Comparison of ENCODE assay signal across 37 cellular contexts in genomic region chr3:94909726-94910125, GRCh38.
"Had no signal": no experiment of that assay in that cellular context is flagged by ENCODE, and none has a peak within 500 bp of the region (broad histone marks: within the 10 kb centered on the region; RNA-seq: fewer than 3 reads in every experiment).

No MANE protein-coding gene starts in this region.

- DNase-seq: activated B cell treated with CpG ODN at 0.5 μM for 24 hours; activated CD4-positive, alpha-beta memory T cell treated with anti-CD3 and anti-CD28 coated beads for 36 hours; activated CD4-positive, alpha-beta T cell treated with anti-CD3 and anti-CD28 coated beads for 36 hours; activated CD4-positive, alpha-beta T cell treated with anti-CD3 and anti-CD28 coated beads, Interleukin-2, amount 10 ng/mL, durations not matched to agents 24 days and 14 days; activated CD8-positive, alpha-beta memory T cell treated with anti-CD3 and anti-CD28 coated beads, Interleukin-2, amount 10 ng/mL, durations not matched to agents 7 days and 5 days; activated CD8-positive, alpha-beta memory T cell treated with anti-CD3 and anti-CD28 coated beads, Interleukin-2, amount 50 U/mL, for 4 hours; activated CD8-positive, alpha-beta T cell treated with anti-CD3 and anti-CD28 coated beads, Interleukin-2, amount 10 ng/mL, durations not matched to agents 7 days and 5 days; activated effector memory CD4-positive, alpha-beta T cell treated with anti-CD3 and anti-CD28 coated beads, Interleukin-2, amount 50 U/mL, for 16 hours; activated naive CD4-positive, alpha-beta T cell treated with anti-CD3 and anti-CD28 coated beads for 36 hours; activated naive CD8-positive, alpha-beta T cell treated with anti-CD3 and anti-CD28 coated beads for 36 hours; activated naive CD8-positive, alpha-beta T cell treated with anti-CD3 and anti-CD28 coated beads, Interleukin-2, amount 50 U/mL, for 24 hours; activated T-cell treated with anti-CD3 and anti-CD28 coated beads, Interleukin-2, amount 50 U/mL, for 1 hour; activated T-cell treated with anti-CD3 and anti-CD28 coated beads, Interleukin-2, amount 50 U/mL, for 48 hours; adrenal gland; amygdala; aorta; central memory CD4-positive, alpha-beta T cell; cerebellar nuclear complex; colonic mucosa; effector CD8-positive, alpha-beta T cell; esophagus squamous epithelium; foreskin melanocyte; heart right ventricle; T-helper 9 cell; WERI-Rb-1 had no signal

- ATAC-seq: activated CD4-positive, alpha-beta T cell treated with anti-CD3 and anti-CD28 coated beads for 36 hours; activated CD4-positive, CD25-positive, alpha-beta regulatory T cell treated with anti-CD3 and anti-CD28 coated beads, Interleukin-2, amount 50 U/mL, for 24 hours; activated CD8-positive, alpha-beta memory T cell treated with anti-CD3 and anti-CD28 coated beads, Interleukin-2, amount 10 ng/mL, durations not matched to agents 7 days and 5 days; activated CD8-positive, alpha-beta T cell treated with anti-CD3 and anti-CD28 coated beads, Interleukin-2, amount 10 ng/mL, durations not matched to agents 7 days and 5 days; activated naive CD8-positive, alpha-beta T cell treated with anti-CD3 and anti-CD28 coated beads, Interleukin-2, amount 50 U/mL, for 24 hours; gastroesophageal sphincter; heart right ventricle had no signal

- H3K36me3 Mint-ChIP-seq: activated CD4-positive, alpha-beta memory T cell treated with anti-CD3 and anti-CD28 coated beads for 36 hours; activated CD8-positive, alpha-beta memory T cell treated with anti-CD3 and anti-CD28 coated beads, Interleukin-2, amount 10 ng/mL, durations not matched to agents 7 days and 5 days; activated naive CD4-positive, alpha-beta T cell treated with anti-CD3 and anti-CD28 coated beads, Interleukin-2, amount 50 U/mL, for 24 hours; activated naive CD8-positive, alpha-beta T cell treated with anti-CD3 and anti-CD28 coated beads for 36 hours; brain had no signal

- H3K9me3 ChIP-seq: adrenal gland, breast epithelium, colonic mucosa, esophagus squamous epithelium, gastroesophageal sphincter, heart right ventricle had no signal

- H3K27ac ChIP-seq: adrenal gland, breast epithelium, cardiac muscle cell, colonic mucosa, epithelial cell of prostate, esophagus squamous epithelium, gastroesophageal sphincter, heart right ventricle, WERI-Rb-1 had no signal

- H3K27ac Mint-ChIP-seq: activated B cell treated with CpG ODN at 0.5 μM for 24 hours; activated CD4-positive, alpha-beta memory T cell treated with anti-CD3 and anti-CD28 coated beads for 36 hours; activated CD4-positive, alpha-beta T cell treated with anti-CD3 and anti-CD28 coated beads for 36 hours; activated CD4-positive, alpha-beta T cell treated with anti-CD3 and anti-CD28 coated beads, Interleukin-2, amount 10 ng/mL, durations not matched to agents 24 days and 14 days; activated CD8-positive, alpha-beta memory T cell treated with anti-CD3 and anti-CD28 coated beads, Interleukin-2, amount 10 ng/mL, durations not matched to agents 7 days and 5 days; activated CD8-positive, alpha-beta T cell treated with anti-CD3 and anti-CD28 coated beads, Interleukin-2, amount 10 ng/mL, durations not matched to agents 7 days and 5 days; activated naive CD4-positive, alpha-beta T cell treated with anti-CD3 and anti-CD28 coated beads for 36 hours; activated naive CD4-positive, alpha-beta T cell treated with anti-CD3 and anti-CD28 coated beads, Interleukin-2, amount 50 U/mL, for 24 hours; activated naive CD8-positive, alpha-beta T cell treated with anti-CD3 and anti-CD28 coated beads for 36 hours; activated naive CD8-positive, alpha-beta T cell treated with anti-CD3 and anti-CD28 coated beads, Interleukin-2, amount 50 U/mL, for 24 hours; activated T-helper 1 cell treated with anti-CD3 and anti-CD28 coated beads, Interleukin-12 subunit alpha, Interleukin-12 subunit beta, Interleukin-2, Interleukin-4 antibody, amounts not matched to agents 30 ng/mL and 10 ng/mL and 1 ng/mL, durations not matched to agents 14 hours and 24 hours and 36 hours; activated T-helper 2 cell treated with anti-CD3 and anti-CD28 coated beads, Interferon-gamma antibody, Interleukin-2, Interleukin-4, amounts not matched to agents 10 μg/mL and 5 μg/mL and 100 μg/mL, durations not matched to agents 14 hours and 24 hours and 36 hours; T-helper 1 cell treated with Interleukin-12 subunit alpha and Interleukin-12 subunit beta and Interleukin-4 antibody, amounts not matched to agents 30 μg/mL and 1 μg/mL, for 36 hours had no signal

- H3K4me3 ChIP-seq: adrenal gland, breast epithelium, cardiac muscle cell, colonic mucosa, esophagus squamous epithelium, gastroesophageal sphincter, heart right ventricle had no signal

- H3K27me3 Mint-ChIP-seq: activated B cell treated with CpG ODN at 0.5 μM for 24 hours; activated CD4-positive, alpha-beta memory T cell treated with anti-CD3 and anti-CD28 coated beads for 36 hours; activated CD4-positive, alpha-beta T cell treated with anti-CD3 and anti-CD28 coated beads for 36 hours; activated CD4-positive, alpha-beta T cell treated with anti-CD3 and anti-CD28 coated beads, Interleukin-2, amount 10 ng/mL, durations not matched to agents 24 days and 14 days; activated CD8-positive, alpha-beta memory T cell treated with anti-CD3 and anti-CD28 coated beads, Interleukin-2, amount 10 ng/mL, durations not matched to agents 7 days and 5 days; activated naive CD4-positive, alpha-beta T cell treated with anti-CD3 and anti-CD28 coated beads, Interleukin-2, amount 50 U/mL, for 24 hours; activated naive CD8-positive, alpha-beta T cell treated with anti-CD3 and anti-CD28 coated beads for 36 hours; activated naive CD8-positive, alpha-beta T cell treated with anti-CD3 and anti-CD28 coated beads, Interleukin-2, amount 50 U/mL, for 24 hours had no signal

- H3K27me3 ChIP-seq: adrenal gland, breast epithelium, cardiac muscle cell, colonic mucosa, esophagus squamous epithelium, gastroesophageal sphincter, heart right ventricle had no signal

- H3K9me3 Mint-ChIP-seq: activated B cell treated with CpG ODN at 0.5 μM for 24 hours; activated CD4-positive, alpha-beta memory T cell treated with anti-CD3 and anti-CD28 coated beads for 36 hours; activated naive CD4-positive, alpha-beta T cell treated with anti-CD3 and anti-CD28 coated beads for 36 hours; activated naive CD4-positive, alpha-beta T cell treated with anti-CD3 and anti-CD28 coated beads, Interleukin-2, amount 50 U/mL, for 24 hours; activated naive CD8-positive, alpha-beta T cell treated with anti-CD3 and anti-CD28 coated beads for 36 hours; brain had no signal

- H3K4me1 Mint-ChIP-seq: activated B cell treated with CpG ODN at 0.5 μM for 24 hours; activated CD4-positive, alpha-beta T cell treated with anti-CD3 and anti-CD28 coated beads for 36 hours; activated CD4-positive, alpha-beta T cell treated with anti-CD3 and anti-CD28 coated beads, Interleukin-2, amount 10 ng/mL, durations not matched to agents 24 days and 14 days; activated CD8-positive, alpha-beta memory T cell treated with anti-CD3 and anti-CD28 coated beads, Interleukin-2, amount 10 ng/mL, durations not matched to agents 7 days and 5 days; activated naive CD4-positive, alpha-beta T cell treated with anti-CD3 and anti-CD28 coated beads, Interleukin-2, amount 50 U/mL, for 24 hours; activated naive CD8-positive, alpha-beta T cell treated with anti-CD3 and anti-CD28 coated beads for 36 hours; activated naive CD8-positive, alpha-beta T cell treated with anti-CD3 and anti-CD28 coated beads, Interleukin-2, amount 50 U/mL, for 24 hours; brain had no signal

- H3K4me1 ChIP-seq: adrenal gland, breast epithelium, colonic mucosa, esophagus squamous epithelium, gastroesophageal sphincter, heart right ventricle had no signal

- H3K36me3 ChIP-seq: adrenal gland, breast epithelium, cardiac muscle cell, colonic mucosa, esophagus squamous epithelium, gastroesophageal sphincter, heart right ventricle, WERI-Rb-1 had no signal

- FAIRE-seq: endometrium, endothelial cell of umbilical vein had no signal

- H3K4me3 Mint-ChIP-seq: activated B cell treated with CpG ODN at 0.5 μM for 24 hours; activated CD4-positive, alpha-beta memory T cell treated with anti-CD3 and anti-CD28 coated beads for 36 hours; activated CD4-positive, alpha-beta T cell treated with anti-CD3 and anti-CD28 coated beads for 36 hours; activated CD4-positive, alpha-beta T cell treated with anti-CD3 and anti-CD28 coated beads, Interleukin-2, amount 10 ng/mL, durations not matched to agents 24 days and 14 days; activated CD8-positive, alpha-beta memory T cell treated with anti-CD3 and anti-CD28 coated beads, Interleukin-2, amount 10 ng/mL, durations not matched to agents 7 days and 5 days; activated CD8-positive, alpha-beta T cell treated with anti-CD3 and anti-CD28 coated beads, Interleukin-2, amount 10 ng/mL, durations not matched to agents 7 days and 5 days; activated naive CD4-positive, alpha-beta T cell treated with anti-CD3 and anti-CD28 coated beads for 36 hours; activated naive CD4-positive, alpha-beta T cell treated with anti-CD3 and anti-CD28 coated beads, Interleukin-2, amount 50 U/mL, for 24 hours; activated naive CD8-positive, alpha-beta T cell treated with anti-CD3 and anti-CD28 coated beads for 36 hours; activated naive CD8-positive, alpha-beta T cell treated with anti-CD3 and anti-CD28 coated beads, Interleukin-2, amount 50 U/mL, for 24 hours; activated T-helper 1 cell treated with anti-CD3 and anti-CD28 coated beads, Interleukin-12 subunit alpha, Interleukin-12 subunit beta, Interleukin-2, Interleukin-4 antibody, amounts not matched to agents 30 ng/mL and 10 ng/mL and 1 ng/mL, durations not matched to agents 14 hours and 24 hours and 36 hours; brain; T-helper 1 cell treated with Interleukin-12 subunit alpha and Interleukin-12 subunit beta and Interleukin-4 antibody, amounts not matched to agents 30 μg/mL and 1 μg/mL, for 36 hours had no signal
